16 cellular contexts compared by ENCODE assay signal in the genomic region with DNA sequence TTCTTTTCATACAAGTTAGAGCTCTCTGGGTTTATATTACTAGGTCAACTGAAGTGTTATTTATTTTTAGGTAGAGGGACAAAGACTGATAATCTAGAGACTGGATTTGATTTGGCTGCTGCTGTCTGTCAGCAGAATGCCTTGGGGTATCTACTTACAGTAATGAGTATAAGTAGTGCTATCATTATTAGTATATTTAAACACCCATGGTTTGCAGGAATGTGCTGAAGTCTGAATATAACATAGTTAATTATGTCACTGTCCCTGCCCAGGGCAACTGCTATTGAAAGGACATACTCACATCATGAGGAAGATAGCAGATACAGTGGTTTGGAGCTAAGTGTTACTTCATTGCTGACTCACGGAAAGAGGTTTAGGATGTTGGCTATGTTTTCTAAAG.
"Had no signal": no experiment of that assay in that cellular context is flagged by ENCODE, and none has a peak within 500 bp of the region (broad histone marks: within the 10 kb centered on the region; RNA-seq: fewer than 3 reads in every experiment).

No MANE protein-coding gene starts in this region.

- H3K9me3 ChIP-seq: breast epithelium, esophagus squamous epithelium, spleen, tibial artery, vagina had no signal

- H3K9ac ChIP-seq: parathyroid adenoma had no signal

- H3K36me3 ChIP-seq: breast epithelium, esophagus squamous epithelium, spleen, tibial artery, vagina had no signal

- H3K27ac ChIP-seq: breast epithelium, esophagus squamous epithelium, parathyroid adenoma, spleen, tibial artery, vagina had no signal

- H3K27me3 ChIP-seq: breast epithelium, esophagus squamous epithelium, spleen, tibial artery, vagina had no signal

- H3K79me2 ChIP-seq: parathyroid adenoma had no signal

- ATAC-seq: stimulated activated memory B cell treated with anti-CD40 and anti-IgM and Interleukin-4, amounts not matched to agents 10 μg/mL and 1 μg/mL and 100 μg/mL, for 72 hours; T-helper 17 cell had no signal

- H3K4me1 ChIP-seq: breast epithelium, esophagus squamous epithelium, parathyroid adenoma, spleen, tibial artery, vagina had no signal

- DNase-seq: activated CD4-positive, alpha-beta T cell treated with anti-CD3 and anti-CD28 coated beads, Interleukin-2, amount 50 U/mL, for 1 hour; activated naive CD4-positive, alpha-beta T cell treated with anti-CD3 and anti-CD28 coated beads, Interleukin-2, amount 50 U/mL, for 16 hours; activated T-cell treated with anti-CD3 and anti-CD28 coated beads for 4 hours; amniotic stem cell; esophagus squamous epithelium; foreskin fibroblast; head of caudate nucleus; naive B cell; spleen; stimulated activated CD4-positive, alpha-beta T cell treated with anti-CD3 and anti-CD28 coated beads, Interleukin-1b, Interleukin-23, amount 100 ng/mL, for 48 hours; T-helper 17 cell; tibial artery had no signal

- H3K4me3 ChIP-seq: breast epithelium, esophagus squamous epithelium, spleen, tibial artery, vagina had no signal

- H2AFZ ChIP-seq: parathyroid adenoma had no signal
